Comparison of ENCODE assay signal across 29 cellular contexts in genomic region chr5:96761618-96762017, GRCh38.
"Had no signal": no experiment of that assay in that cellular context is flagged by ENCODE, and none has a peak within 500 bp of the region (broad histone marks: within the 10 kb centered on the region; RNA-seq: fewer than 3 reads in every experiment).

No MANE protein-coding gene starts in this region.

- H3K27ac ChIP-seq: breast epithelium, heart right ventricle, left lung, lower lobe of right lung, parathyroid adenoma, psoas muscle, suprapubic skin, tibial artery, upper lobe of right lung had no signal

- H3K9ac ChIP-seq: parathyroid adenoma had no signal

- ATAC-seq: esophagus mucosa; heart right ventricle; left lung; lower lobe of right lung; naive thymus-derived CD8-positive, alpha-beta T cell; psoas muscle; stimulated activated naive B cell treated with anti-CD40 and anti-IgM and Interleukin-4, amounts not matched to agents 10 μg/mL and 1 μg/mL and 100 μg/mL, for 72 hours; upper lobe of right lung had no signal

- H3K4me1 ChIP-seq: breast epithelium, left lung, lower lobe of right lung, parathyroid adenoma, psoas muscle, suprapubic skin, tibial artery, upper lobe of right lung had no signal

- H3K9me3 ChIP-seq: breast epithelium, heart right ventricle, left lung, lower lobe of right lung, psoas muscle, sigmoid colon, suprapubic skin, tibial artery, upper lobe of right lung had no signal

- H3K27me3 ChIP-seq: breast epithelium, heart right ventricle, left lung, sigmoid colon, suprapubic skin, tibial artery, upper lobe of right lung had no signal

- H3K4me3 ChIP-seq: breast epithelium, heart right ventricle, left lung, lower lobe of right lung, psoas muscle, sigmoid colon, suprapubic skin, tibial artery, upper lobe of right lung had no signal

- DNase-seq: activated CD4-positive, alpha-beta memory T cell treated with anti-CD3 and anti-CD28 coated beads for 36 hours; activated CD4-positive, alpha-beta T cell treated with anti-CD3 and anti-CD28 coated beads, Interleukin-2, amount 10 ng/mL, durations not matched to agents 24 days and 14 days; activated CD4-positive, CD25-positive, alpha-beta regulatory T cell treated with anti-CD3 and anti-CD28 coated beads, Interleukin-2, amount 50 U/mL, for 72 hours; activated CD8-positive, alpha-beta memory T cell treated with anti-CD3 and anti-CD28 coated beads, Interleukin-2, amount 50 U/mL, for 4 hours; activated naive CD8-positive, alpha-beta T cell treated with anti-CD3 and anti-CD28 coated beads, Interleukin-2, amount 10 ng/mL, durations not matched to agents 7 days and 5 days; activated T-cell treated with anti-CD3 and anti-CD28 coated beads, Interleukin-2, amount 50 U/mL, for 48 hours; amygdala; central memory CD4-positive, alpha-beta T cell; endodermal cell; foreskin melanocyte; heart right ventricle; left lung; lower lobe of right lung; mesenchymal stem cell; naive thymus-derived CD8-positive, alpha-beta T cell; occipital lobe; psoas muscle; sigmoid colon; small intestine; stimulated activated CD4-positive, alpha-beta T cell treated with anti-CD3 and anti-CD28 coated beads, Interleukin-15, amount 100 ng/mL, for 24 hours; stimulated activated CD4-positive, alpha-beta T cell treated with anti-CD3 and anti-CD28 coated beads, Interleukin-2, amount 100 ng/mL, for 24 hours; stimulated activated naive B cell treated with anti-CD40 and anti-IgM and Interleukin-4, amounts not matched to agents 10 μg/mL and 1 μg/mL and 100 μg/mL, for 72 hours; T-helper 2 cell; tibial artery; upper lobe of right lung had no signal

- H2AFZ ChIP-seq: parathyroid adenoma had no signal
